18 cellular contexts compared by ENCODE assay signal in the genomic region with DNA sequence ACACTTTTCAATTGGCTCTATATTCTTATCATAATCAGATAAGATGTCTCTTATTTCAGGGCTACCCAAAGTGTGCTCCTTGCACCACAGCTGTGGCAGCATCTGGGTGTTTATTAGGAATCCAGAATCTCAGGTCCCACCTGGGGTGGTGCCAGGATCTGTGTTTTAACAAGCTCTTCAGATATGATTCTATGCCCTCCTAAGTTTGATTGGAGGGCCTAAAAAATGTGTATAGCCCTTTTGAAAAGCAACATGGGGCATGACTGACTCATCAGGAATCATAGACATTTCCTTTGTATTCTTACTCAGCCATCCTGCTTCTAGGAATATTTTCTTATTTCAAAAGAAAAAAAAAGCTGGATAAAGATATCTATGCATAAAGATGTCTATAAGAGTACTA.
A peak's percentile ranks its signal among the peaks of the same experiment; 100 is the strongest.
DNase-seq lines count a peak whose midpoint lies in the region; ATAC-seq lines count a peak whose summit lies in the region.
"Had no signal": no experiment of that assay in that cellular context is flagged by ENCODE, and none has a peak within 500 bp of the region (broad histone marks: within the 10 kb centered on the region; RNA-seq: fewer than 3 reads in every experiment).

No MANE protein-coding gene starts in this region.

- H3K9me3 Mint-ChIP-seq in naive thymus-derived CD8-positive, alpha-beta T cell, result no peaks in the 10 kb centered on the region
- H3K9me3 Mint-ChIP-seq: activated CD4-positive, alpha-beta T cell treated with anti-CD3 and anti-CD28 coated beads, Interleukin-2, amount 10 ng/mL, durations not matched to agents 24 days and 14 days; activated naive CD4-positive, alpha-beta T cell treated with anti-CD3 and anti-CD28 coated beads, Interleukin-2, amount 10 ng/mL, durations not matched to agents 7 days and 5 days had no signal

- H3K4me3 ChIP-seq in Karpas-422 (ENCODE audit: low read length), result no peak overlapping the region
- H3K4me3 ChIP-seq in SJCRH30, result no peak overlapping the region
- H3K4me3 ChIP-seq: heart left ventricle, suprapubic skin had no signal

- H3K4me3 Mint-ChIP-seq in naive thymus-derived CD8-positive, alpha-beta T cell, result no peak overlapping the region
- H3K4me3 Mint-ChIP-seq: activated CD4-positive, alpha-beta T cell treated with anti-CD3 and anti-CD28 coated beads, Interleukin-2, amount 10 ng/mL, durations not matched to agents 24 days and 14 days; activated naive CD4-positive, alpha-beta T cell treated with anti-CD3 and anti-CD28 coated beads, Interleukin-2, amount 10 ng/mL, durations not matched to agents 7 days and 5 days had no signal

- no peaks in the 10 kb centered on the region for H3K79me2 ChIP-seq in Karpas-422 (ENCODE audit: low read length)

- no peak overlapping the region for H3K27ac Mint-ChIP-seq in naive thymus-derived CD8-positive, alpha-beta T cell
- H3K27ac Mint-ChIP-seq: activated CD4-positive, alpha-beta T cell treated with anti-CD3 and anti-CD28 coated beads, Interleukin-2, amount 10 ng/mL, durations not matched to agents 24 days and 14 days; activated naive CD4-positive, alpha-beta T cell treated with anti-CD3 and anti-CD28 coated beads, Interleukin-2, amount 10 ng/mL, durations not matched to agents 7 days and 5 days had no signal

- no peaks in the 10 kb centered on the region for H3K36me3 ChIP-seq in Karpas-422 (ENCODE audit: insufficient read depth, low read length)
- H3K36me3 ChIP-seq in SJCRH30, result no peaks in the 10 kb centered on the region
- H3K36me3 ChIP-seq: heart left ventricle, suprapubic skin had no signal

- H3K4me2 ChIP-seq in Karpas-422 (ENCODE audit: low read depth, low read length, poor library complexity, severe bottlenecking), result peak overlapping the region; percentile 46

- no peaks in the 10 kb centered on the region for H3K9me3 ChIP-seq in Karpas-422 (ENCODE audit: low read length)
- H3K9me3 ChIP-seq in SJCRH30 (replicated peaks), result no peaks in the 10 kb centered on the region
- H3K9me3 ChIP-seq: heart left ventricle, suprapubic skin had no signal

- H3K9me2 ChIP-seq in Karpas-422 (replicated peaks; ENCODE audit: insufficient read depth, low read length), result no peaks in the 10 kb centered on the region

- H3K9ac ChIP-seq in Karpas-422 (ENCODE audit: low read length), result no peak overlapping the region

- H3K4me1 ChIP-seq in Karpas-422 (ENCODE audit: low read length) (peaks cover 66% of the 10 kb centered on the region), SJCRH30 (peaks cover 6% of the 10 kb centered on the region)
- H3K4me1 ChIP-seq: heart left ventricle had no signal

- peaks cover 0 to 7% (median 1%) of the 10 kb centered on the region in 4 donors for H3K4me1 Mint-ChIP-seq in naive thymus-derived CD8-positive, alpha-beta T cell
- H3K4me1 Mint-ChIP-seq: activated CD4-positive, alpha-beta T cell treated with anti-CD3 and anti-CD28 coated beads, Interleukin-2, amount 10 ng/mL, durations not matched to agents 24 days and 14 days; activated naive CD4-positive, alpha-beta T cell treated with anti-CD3 and anti-CD28 coated beads, Interleukin-2, amount 10 ng/mL, durations not matched to agents 7 days and 5 days had no signal

- peak overlapping the region; percentile 56; the same call in 1 of the 2 replicates for H2AFZ ChIP-seq in Karpas-422 (ENCODE audit: low read length)

- ATAC-seq in naive thymus-derived CD8-positive, alpha-beta T cell, result no peak
- ATAC-seq: heart left ventricle, right cardiac atrium had no signal

- H3K36me3 Mint-ChIP-seq in naive thymus-derived CD8-positive, alpha-beta T cell, result no peaks in the 10 kb centered on the region
- H3K36me3 Mint-ChIP-seq: activated naive CD4-positive, alpha-beta T cell treated with anti-CD3 and anti-CD28 coated beads, Interleukin-2, amount 10 ng/mL, durations not matched to agents 7 days and 5 days had no signal

- H4K20me1 ChIP-seq in Karpas-422 (ENCODE audit: insufficient read depth, low read depth, low read length), result no peaks in the 10 kb centered on the region

- H3K27me3 Mint-ChIP-seq in naive thymus-derived CD8-positive, alpha-beta T cell, result peaks cover 2 to 29% (median 4%) of the 10 kb centered on the region in 5 donors

- no peaks in the 10 kb centered on the region for H3K27me3 ChIP-seq in Karpas-422 (ENCODE audit: low read length)
- no peaks in the 10 kb centered on the region for H3K27me3 ChIP-seq in SJCRH30
- H3K27me3 ChIP-seq: heart left ventricle, suprapubic skin had no signal

- H3K27ac ChIP-seq in Karpas-422 (ENCODE audit: low read length) (peak overlapping the region; percentile 96), SJCRH30 (no peak overlapping the region)
- H3K27ac ChIP-seq: heart left ventricle, suprapubic skin had no signal

- peak; percentile 59 for DNase-seq in COLO829 (ENCODE audit: low spot score)
- DNase-seq in Karpas-422, result no peak
- peak; percentile 26 for DNase-seq in astrocyte of the hippocampus (ENCODE audit: low read depth, low spot score)
- peak; percentile 26 for DNase-seq in hepatic stellate cell (ENCODE audit: low spot score)
- DNase-seq in HuH-7.5 (ENCODE audit: low spot score), result no peak
- no peak for DNase-seq in GF-D8 (lab: John Stamatoyannopoulos, UW)
- DNase-seq in naive thymus-derived CD8-positive, alpha-beta T cell, result no peak
- no peak for DNase-seq in SJCRH30
- DNase-seq: activated CD4-positive, alpha-beta T cell treated with anti-CD3 and anti-CD28 coated beads, Interleukin-2, amount 10 ng/mL, durations not matched to agents 24 days and 14 days; activated naive CD4-positive, alpha-beta T cell treated with anti-CD3 and anti-CD28 coated beads, Interleukin-2, amount 10 ng/mL, durations not matched to agents 7 days and 5 days; central memory CD4-positive, alpha-beta T cell; heart left ventricle; islet precursor cell; right cardiac atrium; Right ventricle myocardium superior; stimulated activated CD4-positive, alpha-beta T cell treated with anti-CD3 and anti-CD28 coated beads, Interleukin-2, amount 100 ng/mL, for 24 hours; T-helper 9 cell had no signal

- POLR2A ChIA-PET in naive thymus-derived CD8-positive, alpha-beta T cell (lab: Charles Lee), result no interaction called here

Comparison
In these comparisons a context has a peak if more than half of its experiments do, and no peak if none do; other contexts are left out.
1. DNase-seq: peak in COLO829 (single experiment), astrocyte of the hippocampus (single experiment) and hepatic stellate cell (single experiment); none in Karpas-422 (single experiment), HuH-7.5 (single experiment), GF-D8 (single experiment), naive thymus-derived CD8-positive, alpha-beta T cell (0 of 10) and SJCRH30 (0 of 2).